ENCODE assay signal across 1 cellular context in genomic region chr20:50957798-50958732, GRCh38.
TF ChIP-seq lines count a peak whose summit lies in the region.

TSS of gene DPM1 (minus strand) at chr20:50958532. CDS start at chr20:50958523, 9 bp downstream.

TF ChIP-seq in HepG2, 621 proteins besides CTCF, POLR2A, EP300 and RAD21 (continued from another document and continues in another):
- TF ChIP-seq RFXAP (CRISPR knock-in tag; IDR thresholded peaks at IDR 0.05; ENCODE audit: borderline replicate concordance) (0 out of 2 replicates have a peak, but pooled peaks have one; percentile 46), GATA4 (IDR thresholded peaks at IDR 0.05; ENCODE audit: borderline replicate concordance, low read depth) (peak; percentile 74; the same call in 1 of the 2 replicates), FOXM1 (CRISPR knock-in tag; IDR thresholded peaks at IDR 0.05) (no peak), ZGPAT (CRISPR knock-in tag; IDR thresholded peaks at IDR 0.05) (peak; percentile 93), HNF4A (CRISPR knock-in tag; IDR thresholded peaks at IDR 0.05) (peak; percentile 30; the same call in 1 of the 2 replicates), JUNB (CRISPR knock-in tag; IDR thresholded peaks at IDR 0.05; ENCODE audit: borderline replicate concordance) (no peak), EHMT2 (IDR thresholded peaks at IDR 0.05; ENCODE audit: borderline replicate concordance, low read depth, low read length) (no peak), NPAS2 (CRISPR knock-in tag; IDR thresholded peaks at IDR 0.05; ENCODE audit: borderline replicate concordance) (no peak), ZBTB2 (CRISPR knock-in tag; IDR thresholded peaks at IDR 0.05; ENCODE audit: low read depth) (no peak), ZNF773 (CRISPR knock-in tag; IDR thresholded peaks at IDR 0.05; ENCODE audit: borderline replicate concordance) (0 out of 2 replicates have a peak, but pooled peaks have one; percentile 56), ARNTL (CRISPR knock-in tag; IDR thresholded peaks at IDR 0.05) (no peak), PHB2 (IDR thresholded peaks at IDR 0.05; ENCODE audit: partially characterized antibody) (no peak), KDM5B (CRISPR knock-in tag; IDR thresholded peaks at IDR 0.05; ENCODE audit: borderline replicate concordance) (peak; percentile 75; the same call in 1 of the 2 replicates), HNRNPL (IDR thresholded peaks at IDR 0.05; ENCODE audit: low read depth, low read length) (peak; percentile 38; the same call in 1 of the 2 replicates), HIVEP1 (CRISPR knock-in tag; IDR thresholded peaks at IDR 0.05) (no peak), ZNF234 (CRISPR knock-in tag; conservative IDR thresholded peaks at IDR 0.05) (no peak), PAX8 (CRISPR knock-in tag; IDR thresholded peaks at IDR 0.05; ENCODE audit: borderline replicate concordance) (no peak), ZNF557 (CRISPR knock-in tag; IDR thresholded peaks at IDR 0.05) (no peak), AFF4 (CRISPR knock-in tag; IDR thresholded peaks at IDR 0.05) (peak; percentile 79; the same call in 1 of the 2 replicates), KLF9 (CRISPR knock-in tag; IDR thresholded peaks at IDR 0.05; ENCODE audit: low read depth) (peak; percentile 52; the same call in 1 of the 2 replicates), SRSF1 (optimal IDR thresholded peaks at IDR 0.05; ENCODE audit: low read depth, low read length) (peak; percentile 86), KDM3A (CRISPR knock-in tag; IDR thresholded peaks at IDR 0.05; ENCODE audit: low read depth) (0 out of 2 replicates have a peak, but pooled peaks have one; percentile 63), LCORL (IDR thresholded peaks at IDR 0.05) (no peak), LCORL (CRISPR knock-in tag; IDR thresholded peaks at IDR 0.05) (peak; percentile 58; the same call in 1 of the 2 replicates), GRHL1 (CRISPR knock-in tag; conservative IDR thresholded peaks at IDR 0.05) (no peak), ZNF549 (CRISPR knock-in tag; IDR thresholded peaks at IDR 0.05) (no peak), ZBTB44 (CRISPR knock-in tag; IDR thresholded peaks at IDR 0.05) (no peak), CENPT (CRISPR knock-in tag; IDR thresholded peaks at IDR 0.05; ENCODE audit: low read depth) (no peak), ZNF556 (CRISPR knock-in tag; IDR thresholded peaks at IDR 0.05; ENCODE audit: borderline replicate concordance) (peak; percentile 84), SMAD1 (CRISPR knock-in tag; IDR thresholded peaks at IDR 0.05; ENCODE audit: borderline replicate concordance, low read depth) (peak; percentile 32; the same call in 1 of the 2 replicates), EED (CRISPR knock-in tag; IDR thresholded peaks at IDR 0.05) (peak; percentile 77), ZNF431 (CRISPR knock-in tag; IDR thresholded peaks at IDR 0.05; ENCODE audit: borderline replicate concordance, low read depth) (peak; percentile 84; the same call in 1 of the 2 replicates), RCOR2 (CRISPR knock-in tag; IDR thresholded peaks at IDR 0.05) (no peak), FOXA3 (CRISPR knock-in tag; IDR thresholded peaks at IDR 0.05) (peak; percentile 36; the same call in 1 of the 2 replicates), KLF12 (CRISPR knock-in tag; IDR thresholded peaks at IDR 0.05; ENCODE audit: borderline replicate concordance) (peak; percentile 86), ZNF512B (CRISPR knock-in tag; IDR thresholded peaks at IDR 0.05; ENCODE audit: borderline replicate concordance) (no peak; the same call in 1 of the 2 replicates), JARID2 (CRISPR knock-in tag; IDR thresholded peaks at IDR 0.05; ENCODE audit: insufficient replicate concordance) (peak; percentile 43)
- TF ChIP-seq, protein P1, sequence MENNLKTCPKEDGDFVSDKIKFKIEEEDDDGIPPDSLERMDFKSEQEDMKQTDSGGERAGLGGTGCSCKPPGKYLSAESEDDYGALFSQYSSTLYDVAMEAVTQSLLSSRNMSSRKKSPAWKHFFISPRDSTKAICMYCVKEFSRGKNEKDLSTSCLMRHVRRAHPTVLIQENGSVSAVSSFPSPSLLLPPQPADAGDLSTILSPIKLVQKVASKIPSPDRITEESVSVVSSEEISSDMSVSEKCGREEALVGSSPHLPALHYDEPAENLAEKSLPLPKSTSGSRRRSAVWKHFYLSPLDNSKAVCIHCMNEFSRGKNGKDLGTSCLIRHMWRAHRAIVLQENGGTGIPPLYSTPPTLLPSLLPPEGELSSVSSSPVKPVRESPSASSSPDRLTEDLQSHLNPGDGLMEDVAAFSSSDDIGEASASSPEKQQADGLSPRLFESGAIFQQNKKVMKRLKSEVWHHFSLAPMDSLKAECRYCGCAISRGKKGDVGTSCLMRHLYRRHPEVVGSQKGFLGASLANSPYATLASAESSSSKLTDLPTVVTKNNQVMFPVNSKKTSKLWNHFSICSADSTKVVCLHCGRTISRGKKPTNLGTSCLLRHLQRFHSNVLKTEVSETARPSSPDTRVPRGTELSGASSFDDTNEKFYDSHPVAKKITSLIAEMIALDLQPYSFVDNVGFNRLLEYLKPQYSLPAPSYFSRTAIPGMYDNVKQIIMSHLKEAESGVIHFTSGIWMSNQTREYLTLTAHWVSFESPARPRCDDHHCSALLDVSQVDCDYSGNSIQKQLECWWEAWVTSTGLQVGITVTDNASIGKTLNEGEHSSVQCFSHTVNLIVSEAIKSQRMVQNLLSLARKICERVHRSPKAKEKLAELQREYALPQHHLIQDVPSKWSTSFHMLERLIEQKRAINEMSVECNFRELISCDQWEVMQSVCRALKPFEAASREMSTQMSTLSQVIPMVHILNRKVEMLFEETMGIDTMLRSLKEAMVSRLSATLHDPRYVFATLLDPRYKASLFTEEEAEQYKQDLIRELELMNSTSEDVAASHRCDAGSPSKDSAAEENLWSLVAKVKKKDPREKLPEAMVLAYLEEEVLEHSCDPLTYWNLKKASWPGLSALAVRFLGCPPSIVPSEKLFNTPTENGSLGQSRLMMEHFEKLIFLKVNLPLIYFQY (CRISPR knock-in tag; IDR thresholded peaks at IDR 0.05; ENCODE audit: borderline replicate concordance) = peak; percentile 79; the same call in 1 of the 2 replicates
- TF ChIP-seq, protein P2, sequence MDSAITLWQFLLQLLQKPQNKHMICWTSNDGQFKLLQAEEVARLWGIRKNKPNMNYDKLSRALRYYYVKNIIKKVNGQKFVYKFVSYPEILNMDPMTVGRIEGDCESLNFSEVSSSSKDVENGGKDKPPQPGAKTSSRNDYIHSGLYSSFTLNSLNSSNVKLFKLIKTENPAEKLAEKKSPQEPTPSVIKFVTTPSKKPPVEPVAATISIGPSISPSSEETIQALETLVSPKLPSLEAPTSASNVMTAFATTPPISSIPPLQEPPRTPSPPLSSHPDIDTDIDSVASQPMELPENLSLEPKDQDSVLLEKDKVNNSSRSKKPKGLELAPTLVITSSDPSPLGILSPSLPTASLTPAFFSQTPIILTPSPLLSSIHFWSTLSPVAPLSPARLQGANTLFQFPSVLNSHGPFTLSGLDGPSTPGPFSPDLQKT (CRISPR knock-in tag; IDR thresholded peaks at IDR 0.05; ENCODE audit: borderline replicate concordance) = no peak
- TF ChIP-seq, protein P3, sequence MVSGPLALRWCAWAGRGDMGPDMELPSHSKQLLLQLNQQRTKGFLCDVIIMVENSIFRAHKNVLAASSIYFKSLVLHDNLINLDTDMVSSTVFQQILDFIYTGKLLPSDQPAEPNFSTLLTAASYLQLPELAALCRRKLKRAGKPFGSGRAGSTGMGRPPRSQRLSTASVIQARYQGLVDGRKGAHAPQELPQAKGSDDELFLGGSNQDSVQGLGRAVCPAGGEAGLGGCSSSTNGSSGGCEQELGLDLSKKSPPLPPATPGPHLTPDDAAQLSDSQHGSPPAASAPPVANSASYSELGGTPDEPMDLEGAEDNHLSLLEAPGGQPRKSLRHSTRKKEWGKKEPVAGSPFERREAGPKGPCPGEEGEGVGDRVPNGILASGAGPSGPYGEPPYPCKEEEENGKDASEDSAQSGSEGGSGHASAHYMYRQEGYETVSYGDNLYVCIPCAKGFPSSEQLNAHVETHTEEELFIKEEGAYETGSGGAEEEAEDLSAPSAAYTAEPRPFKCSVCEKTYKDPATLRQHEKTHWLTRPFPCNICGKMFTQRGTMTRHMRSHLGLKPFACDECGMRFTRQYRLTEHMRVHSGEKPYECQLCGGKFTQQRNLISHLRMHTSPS (CRISPR knock-in tag; IDR thresholded peaks at IDR 0.05; ENCODE audit: low read depth) = no peak
